Comparison of ENCODE assay signal across 25 cellular contexts in genomic region chr4:124037236-124037635, GRCh38.
"Had no signal": no experiment of that assay in that cellular context is flagged by ENCODE, and none has a peak within 500 bp of the region (broad histone marks: within the 10 kb centered on the region; RNA-seq: fewer than 3 reads in every experiment).

No MANE protein-coding gene starts in this region.

- H3K27ac ChIP-seq: RWPE1, SJCRH30 had no signal

- H3K4me3 ChIP-seq: MG63, SJCRH30 had no signal

- DNase-seq: IMR-90, Karpas-422, KG1, MG63, NCI-H1092, NCI-H1105 treated with DMSO at 0.1 percent for 48 hours, NCI-H1417 treated with DMSO at 0.1 percent for 48 hours, NCI-H146, NCI-H1694 treated with DMSO at 0.1 percent for 48 hours, NCI-H1930, NCI-H2081, NCI-H2107, NCI-H2171, NCI-H226, NCI-H446, NCI-H510A, NCI-H524 treated with DMSO at 0.1 percent for 48 hours, NCI-H69, NCI-H774, SHP77 treated with DMSO at 0.1 percent for 48 hours, SJCRH30 had no signal

- ATAC-seq: HepG2, SK-N-SH treated with all-trans-retinoic acid at 6 μM for 48 hours had no signal

- H3K4me1 ChIP-seq: SJCRH30 had no signal

- H3K36me3 ChIP-seq: MG63, SJCRH30 had no signal

- H3K27me3 ChIP-seq: MG63, SJCRH30 had no signal

- H3K9me3 ChIP-seq: MG63, SJCRH30 had no signal

- FAIRE-seq: HepG2, RCC 7860 had no signal
